ENCODE assay signal across 1 cellular context in genomic region chr19:18384775-18385174, GRCh38.
TF ChIP-seq lines count a peak whose summit lies in the region.

No MANE protein-coding gene starts in this region.

TF ChIP-seq in endothelial cell of umbilical vein, 7 proteins besides CTCF, POLR2A, EP300 and RAD21:
- TF ChIP-seq JUN (IDR thresholded peaks at IDR 0.05; ENCODE audit: borderline replicate concordance, insufficient read depth, insufficient read length, low read depth), result no peak
- TF ChIP-seq MAX (IDR thresholded peaks at IDR 0.05; ENCODE audit: insufficient read depth, insufficient read length), result no peak
- TF ChIP-seq EZH2 (IDR thresholded peaks at IDR 0.05; ENCODE audit: borderline replicate concordance, low read depth, low read length, severe bottlenecking), result no peak
- TF ChIP-seq GATA2 (IDR thresholded peaks at IDR 0.05; ENCODE audit: insufficient read depth, insufficient read length, low read depth, low read length), result no peak
- TF ChIP-seq FOS (IDR thresholded peaks at IDR 0.05; ENCODE audit: borderline replicate concordance, insufficient read depth, low read length), result no peak
- TF ChIP-seq MYC (IDR thresholded peaks at IDR 0.05; ENCODE audit: low read depth, low read length), result no peak
- no peak for TF ChIP-seq POLR2AphosphoS5 (IDR thresholded peaks at IDR 0.05; ENCODE audit: insufficient read depth, low read depth, low read length)
